10 cellular contexts compared by ENCODE assay signal in the genomic region with DNA sequence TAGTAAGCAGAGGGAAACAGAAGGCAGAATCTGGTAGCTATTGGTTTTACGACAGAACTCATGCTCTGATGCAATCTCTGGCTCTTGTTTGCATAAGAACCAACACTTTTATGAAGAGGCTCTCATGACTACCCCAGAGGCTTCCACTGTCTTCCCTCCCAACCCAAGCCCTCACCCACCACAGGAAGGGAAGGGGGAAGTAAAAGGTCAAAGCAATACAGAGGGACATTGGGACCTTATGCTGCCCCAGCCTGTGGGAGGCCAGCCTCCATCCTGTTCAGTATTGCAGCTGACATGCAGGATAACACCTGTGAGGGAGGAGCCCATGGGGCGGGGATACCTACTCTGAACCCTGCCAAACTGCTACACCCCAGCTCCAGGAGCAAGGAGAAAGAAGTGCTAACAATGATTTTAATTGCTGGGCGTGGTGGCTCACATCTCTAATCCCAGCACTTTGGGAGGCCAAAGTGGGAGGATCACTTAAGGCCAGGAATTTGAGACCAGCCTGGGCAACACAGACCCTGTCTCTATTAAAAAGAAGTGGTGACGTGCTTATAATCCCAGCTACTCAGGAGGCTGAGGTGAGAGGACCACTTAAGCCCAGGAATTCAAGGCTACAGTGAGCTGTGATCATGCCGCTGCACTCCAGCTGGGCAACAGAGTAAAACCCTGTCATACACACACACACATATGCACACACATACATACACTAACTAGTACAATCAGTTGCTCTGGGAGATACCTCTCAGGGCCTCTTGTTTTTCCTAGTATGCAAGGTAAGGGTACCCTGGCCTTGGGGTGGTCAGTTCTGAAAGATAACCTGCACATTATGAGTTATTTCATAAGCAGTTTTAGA. TPM values are rescaled to one million over a fixed set of nuclear protein-coding genes. Genes with fewer than 3 reads are reported as not detected.
DNase-seq lines count a peak whose midpoint lies in the region; ATAC-seq, FAIRE-seq and TF ChIP-seq lines count a peak whose summit lies in the region.
"Had no signal": no experiment of that assay in that cellular context is flagged by ENCODE, and none has a peak within 500 bp of the region (broad histone marks: within the 10 kb centered on the region; RNA-seq: fewer than 3 reads in every experiment).

No MANE protein-coding gene starts in this region.

- H3K36me3 ChIP-seq in pancreas: no peaks in the 10 kb centered on the region
- H3K36me3 ChIP-seq: BE2C had no signal

- H3K27ac Mint-ChIP-seq in effector memory CD8-positive, alpha-beta T cell: peak overlapping the region in 1 of 2 donors; percentile 10

- no peaks in the 10 kb centered on the region for H3K9me3 ChIP-seq in pancreas
- H3K9me3 ChIP-seq: BE2C had no signal

- no peaks in the 10 kb centered on the region for H3K27me3 Mint-ChIP-seq in effector memory CD8-positive, alpha-beta T cell

- H3K4me1 ChIP-seq in pancreas: no peaks in the 10 kb centered on the region
- H3K4me1 ChIP-seq: BE2C had no signal

- H3K27ac ChIP-seq in pancreas: no peak overlapping the region

- peak in 3 of 4 donors; percentile 14 to 57 (median 43) for ATAC-seq in pancreas
- ATAC-seq in effector memory CD8-positive, alpha-beta T cell (replicated peaks): no peak
- ATAC-seq in GM18519 (IDR thresholded peaks at IDR 0.05; ENCODE audit: low FRiP score, unreplicated experiment): no peak

- H3K27me3 ChIP-seq in pancreas: no peaks in the 10 kb centered on the region
- H3K27me3 ChIP-seq: BE2C had no signal

- TF ChIP-seq CTCF in pancreas (IDR thresholded peaks at IDR 0.05): no peak

- peak; percentile 36 for DNase-seq in NCI-H82 (lab: John Stamatoyannopoulos, UW)
- no peak for DNase-seq in NCI-H82 treated with DMSO at 0.1 percent for 48 hours (lab: John Stamatoyannopoulos, UW; ENCODE audit: unreplicated experiment)
- peak; percentile 45 for DNase-seq in NCI-H2029 treated with DMSO at 0.1 percent for 48 hours (lab: John Stamatoyannopoulos, UW)
- peak; percentile 52 for DNase-seq in amniotic epithelial cell (ENCODE audit: low read depth)
- no peak for DNase-seq in pancreas
- no peak for DNase-seq in effector memory CD8-positive, alpha-beta T cell
- DNase-seq in GM19239 (ENCODE audit: insufficient read length, low spot score): no peak
- DNase-seq: BE2C, MM.1S had no signal

- intact Hi-C loops in pancreas (cut with DNase I): no loop called here

- peaks cover 32 to 41% of the 10 kb centered on the region in 2 donors for H3K4me1 Mint-ChIP-seq in effector memory CD8-positive, alpha-beta T cell (ENCODE audit: low read depth in 2 of 2)

- FAIRE-seq in pancreas (lab: Jason Lieb, UNC) (no peak), GM19239 (lab: Jason Lieb, UNC) (no peak)

- no peak overlapping the region for H3K4me3 ChIP-seq in pancreas

- H3K36me3 Mint-ChIP-seq in effector memory CD8-positive, alpha-beta T cell (ENCODE audit: insufficient read depth): peaks cover 28% of the 10 kb centered on the region

- 51 to 70% methylated on average over 5 of the region's 5 CpGs for WGBS in pancreas, 2 donors

- no peaks in the 10 kb centered on the region for H3K9me3 Mint-ChIP-seq in effector memory CD8-positive, alpha-beta T cell

- peak overlapping the region in 1 of 2 donors; percentile 39 for H3K4me3 Mint-ChIP-seq in effector memory CD8-positive, alpha-beta T cell

RNA-seq across cellular contexts. Expression of gene MR1, which starts 9.5 kb away (rescaled TPM):
- 10 to 100 TPM in 1 of 6 donors, 1 to 10 TPM in 5; 2.7 to 11.3 (median 3.9) TPM for total RNA-seq in pancreas
- 1 to 10 TPM; 1.1 to 2.5 TPM for polyA plus RNA-seq in pancreas

RNA-seq across cellular contexts. Expression of gene STX6, which starts 20.6 kb away (rescaled TPM):
- 10 to 100 TPM in 1 of 6 donors, 1 to 10 TPM in 5; 3.1 to 11.0 (median 4.4) TPM for total RNA-seq in pancreas
- polyA plus RNA-seq in pancreas: 1 to 10 TPM; 3.3 to 3.9 TPM

RNA-seq across cellular contexts. Expression of gene IER5, which starts 45.2 kb away (rescaled TPM):
- 1 to 10 TPM; 2.6 to 6.8 (median 3.5) TPM for total RNA-seq in pancreas
- 1 to 10 TPM; 2.3 to 2.8 TPM for polyA plus RNA-seq in pancreas

Comparison
In these comparisons a context has a peak if more than half of its experiments do, and no peak if none do; other contexts are left out.
1. DNase-seq: peak in NCI-H82 (single experiment), NCI-H2029 treated with DMSO at 0.1 percent for 48 hours (single experiment) and amniotic epithelial cell (single experiment); none in NCI-H82 treated with DMSO at 0.1 percent for 48 hours (single experiment), pancreas (0 of 6), effector memory CD8-positive, alpha-beta T cell (0 of 3) and GM19239 (single experiment).
2. ATAC-seq: peak in pancreas (3 of 4); none in effector memory CD8-positive, alpha-beta T cell (single experiment) and GM18519 (single experiment).